Comparison of ENCODE assay signal across 12 cellular contexts in genomic region chr1:30525980-30526651, GRCh38.
DNase-seq lines count a peak whose midpoint lies in the region; ATAC-seq and TF ChIP-seq lines count a peak whose summit lies in the region.
"Had no signal": no experiment of that assay in that cellular context is flagged by ENCODE, and none has a peak within 500 bp of the region (broad histone marks: within the 10 kb centered on the region; RNA-seq: fewer than 3 reads in every experiment).

No MANE protein-coding gene starts in this region.

- H3K27me3 ChIP-seq in right cardiac atrium (ENCODE audit: control insufficient read depth, insufficient read depth) = no peaks in the 10 kb centered on the region
- H3K27me3 ChIP-seq: colonic mucosa had no signal

- TF ChIP-seq CTCF in type B pancreatic cell (conservative IDR thresholded peaks at IDR 0.05) (no peak), GM13977 (IDR thresholded peaks at IDR 0.05; ENCODE audit: extremely low read depth, insufficient read depth, missing control alignments) (no peak)

- H3K4me1 Mint-ChIP-seq in type B pancreatic cell (ENCODE audit: unreplicated experiment) = peaks cover 21% of the 10 kb centered on the region
- H3K4me1 Mint-ChIP-seq: memory B cell had no signal

- H3K27me3 Mint-ChIP-seq in type B pancreatic cell = peaks cover 18% of the 10 kb centered on the region

- peak overlapping the region; percentile 65 for H3K27ac ChIP-seq in right cardiac atrium (ENCODE audit: low read length)
- H3K27ac ChIP-seq: 22Rv1, colonic mucosa had no signal

- ATAC-seq in right cardiac atrium (peak in 1 of 2 donors; percentile 42), GM21529 (IDR thresholded peaks at IDR 0.05; ENCODE audit: unreplicated experiment) (no peak), HG02610 (IDR thresholded peaks at IDR 0.05; ENCODE audit: unreplicated experiment) (no peak)

- peak; percentile 11 for DNase-seq in DMS53 (lab: John Stamatoyannopoulos, UW)
- DNase-seq in DMS53 treated with DMSO at 0.1 percent for 48 hours (lab: John Stamatoyannopoulos, UW; ENCODE audit: unreplicated experiment) = no peak
- peak; percentile 82 for DNase-seq in amniotic epithelial cell (ENCODE audit: low read depth)
- DNase-seq in right cardiac atrium = peak in 1 of 3 donors; percentile 69
- DNase-seq in type B pancreatic cell (ENCODE audit: extremely low spot score, unreplicated experiment) = peak; percentile 63
- DNase-seq in GM13977 (ENCODE audit: low spot score) = no peak
- DNase-seq: colonic mucosa, NCI-H510A had no signal

- H3K27ac Mint-ChIP-seq in type B pancreatic cell = no peak overlapping the region
- H3K27ac Mint-ChIP-seq: memory B cell had no signal

- WGBS in right cardiac atrium = 26% methylated on average over 9 of the region's 9 CpGs

- no peak overlapping the region for H3K4me3 Mint-ChIP-seq in type B pancreatic cell
- H3K4me3 Mint-ChIP-seq: memory B cell had no signal

- H3K4me1 ChIP-seq in right cardiac atrium (ENCODE audit: control insufficient read depth, insufficient read depth, low read length) = peaks cover 12% of the 10 kb centered on the region
- H3K4me1 ChIP-seq: colonic mucosa had no signal

- H3K36me3 Mint-ChIP-seq in type B pancreatic cell = no peaks in the 10 kb centered on the region
- H3K36me3 Mint-ChIP-seq: memory B cell had no signal

- H3K4me3 ChIP-seq in right cardiac atrium (ENCODE audit: low read length) = no peak overlapping the region
- H3K4me3 ChIP-seq: colonic mucosa had no signal

- intact Hi-C loops in right cardiac atrium (cut with DNase I) = loop anchor here in 1 of 4 donors (10.0 kb wide), 1 partner anchor 179 kb away; no protein-coding TSS in a partner anchor

- no peaks in the 10 kb centered on the region for H3K9me3 Mint-ChIP-seq in type B pancreatic cell
- H3K9me3 Mint-ChIP-seq: memory B cell had no signal

- no peaks in the 10 kb centered on the region for H3K9me3 ChIP-seq in right cardiac atrium (ENCODE audit: control insufficient read depth, low read length)
- H3K9me3 ChIP-seq: colonic mucosa had no signal

- in situ Hi-C loops in GM13977 (cut with MboI; ENCODE audit: low pct_unique_long_range_greater_than_20kb, low sequenced_read_pairs, unreplicated experiment) = no loop called here

Comparison
In these comparisons a context has a peak if more than half of its experiments do, and no peak if none do; other contexts are left out.
1. DNase-seq: peak in DMS53 (single experiment), amniotic epithelial cell (single experiment) and type B pancreatic cell (single experiment); none in DMS53 treated with DMSO at 0.1 percent for 48 hours (single experiment) and GM13977 (single experiment).